ENCODE assay signal across 9 cellular contexts in genomic region chr21:41956926-41957729, GRCh38. TPM values are rescaled to one million over a fixed set of nuclear protein-coding genes. Genes with fewer than 3 reads are reported as not detected.
DNase-seq lines count a peak whose midpoint lies in the region; ATAC-seq, FAIRE-seq and TF ChIP-seq lines count a peak whose summit lies in the region.
"Had no signal": no experiment of that assay in that cellular context is flagged by ENCODE, and none has a peak within 500 bp of the region (broad histone marks: within the 10 kb centered on the region; RNA-seq: fewer than 3 reads in every experiment).

No MANE protein-coding gene starts in this region.

- peaks cover 42% of the 10 kb centered on the region for H3K4me1 ChIP-seq in A549

- peak overlapping the region; percentile 39 for H3K4me3 Mint-ChIP-seq in activated T-helper 1 cell treated with anti-CD3 and anti-CD28 coated beads, Interleukin-12 subunit alpha, Interleukin-12 subunit beta, Interleukin-2, Interleukin-4 antibody, amounts not matched to agents 30 ng/mL and 10 ng/mL and 1 ng/mL, durations not matched to agents 14 hours and 24 hours and 36 hours

- H3K9me3 Mint-ChIP-seq in activated T-helper 1 cell treated with anti-CD3 and anti-CD28 coated beads, Interleukin-12 subunit alpha, Interleukin-12 subunit beta, Interleukin-2, Interleukin-4 antibody, amounts not matched to agents 30 ng/mL and 10 ng/mL and 1 ng/mL, durations not matched to agents 14 hours and 24 hours and 36 hours: no peaks in the 10 kb centered on the region

- intact Hi-C loops in activated T-helper 1 cell treated with anti-CD3 and anti-CD28 coated beads, Interleukin-12 subunit alpha, Interleukin-12 subunit beta, Interleukin-2, Interleukin-4 antibody, amounts not matched to agents 30 ng/mL and 10 ng/mL and 1 ng/mL, durations not matched to agents 14 hours and 24 hours and 36 hours (cut with micrococcal nuclease): no loop called here

- CTCF ChIA-PET in A549 (lab: Yijun Ruan, JAX): interaction anchor here (1.0 to 2.3 kb wide), 7 partner anchors 9 to 151 kb away, joined by 3 to 6 read pairs (median 4); no protein-coding TSS in a partner anchor
- CTCF ChIA-PET in GM10248 (lab: Yijun Ruan, JAX): interaction anchor here (0.9 kb wide), 1 partner anchor 28 kb away, joined by 3 read pairs; no protein-coding TSS in a partner anchor

- no peak overlapping the region for H3K4me3 ChIP-seq in A549

- POLR2A ChIA-PET in A549 (lab: Yijun Ruan, JAX) (no interaction called here), GM10248 (lab: Yijun Ruan, JAX) (no interaction called here)

- peak; percentile 41 to 72; a peak in 3 of 6 replicates for ATAC-seq in A549
- no peak for ATAC-seq in GM21717 (IDR thresholded peaks at IDR 0.05; ENCODE audit: unreplicated experiment)

- no peak for FAIRE-seq in A549 (lab: Jason Lieb, UNC)
- no peak for FAIRE-seq in H54 (lab: Jason Lieb, UNC)
- FAIRE-seq in GM12892 (lab: Jason Lieb, UNC): no peak

- peak overlapping the region; percentile 78 to 85 for H3K27ac ChIP-seq in A549
- H3K27ac ChIP-seq: neutrophil had no signal

- peak in 1 of 2 experiments; percentile 55 for DNase-seq in A549 (ENCODE audit: low read depth in 1 of 2, low spot score in 1 of 2)
- peak; percentile 68 for DNase-seq in H54 (ENCODE audit: insufficient read length, low spot score)
- no peak for DNase-seq in activated T-helper 1 cell treated with anti-CD3 and anti-CD28 coated beads, Interleukin-12 subunit alpha, Interleukin-12 subunit beta, Interleukin-2, Interleukin-4 antibody, amounts not matched to agents 30 ng/mL and 10 ng/mL and 1 ng/mL, durations not matched to agents 14 hours and 24 hours and 36 hours (ENCODE audit: low spot score)
- peak; percentile 5 for DNase-seq in kidney glomerular epithelial cell (lab: John Stamatoyannopoulos, UW)
- no peak for DNase-seq in NOMO-1 treated with DMSO at 0.1 percent for 48 hours (lab: John Stamatoyannopoulos, UW; ENCODE audit: unreplicated experiment)
- DNase-seq in GM12892 (ENCODE audit: insufficient read length): no peak
- DNase-seq in GM10248 (ENCODE audit: extremely low spot score): no peak

- H3K27me3 Mint-ChIP-seq in activated T-helper 1 cell treated with anti-CD3 and anti-CD28 coated beads, Interleukin-12 subunit alpha, Interleukin-12 subunit beta, Interleukin-2, Interleukin-4 antibody, amounts not matched to agents 30 ng/mL and 10 ng/mL and 1 ng/mL, durations not matched to agents 14 hours and 24 hours and 36 hours (ENCODE audit: insufficient read depth): peaks cover 18% of the 10 kb centered on the region

- no peaks in the 10 kb centered on the region for H3K36me3 Mint-ChIP-seq in activated T-helper 1 cell treated with anti-CD3 and anti-CD28 coated beads, Interleukin-12 subunit alpha, Interleukin-12 subunit beta, Interleukin-2, Interleukin-4 antibody, amounts not matched to agents 30 ng/mL and 10 ng/mL and 1 ng/mL, durations not matched to agents 14 hours and 24 hours and 36 hours (ENCODE audit: low read depth)

- 80% methylated on average over 9 of the region's 9 CpGs for WGBS in A549 (ENCODE audit: missing lambda C conversion rate)

- peaks cover 6% of the 10 kb centered on the region for H3K4me1 Mint-ChIP-seq in activated T-helper 1 cell treated with anti-CD3 and anti-CD28 coated beads, Interleukin-12 subunit alpha, Interleukin-12 subunit beta, Interleukin-2, Interleukin-4 antibody, amounts not matched to agents 30 ng/mL and 10 ng/mL and 1 ng/mL, durations not matched to agents 14 hours and 24 hours and 36 hours (ENCODE audit: low read depth)

- H3K4me2 ChIP-seq in A549: peak overlapping the region; percentile 67

- no peaks in the 10 kb centered on the region for H3K9me3 ChIP-seq in A549
- H3K9me3 ChIP-seq: neutrophil had no signal

- no peak overlapping the region for H3K27ac Mint-ChIP-seq in activated T-helper 1 cell treated with anti-CD3 and anti-CD28 coated beads, Interleukin-12 subunit alpha, Interleukin-12 subunit beta, Interleukin-2, Interleukin-4 antibody, amounts not matched to agents 30 ng/mL and 10 ng/mL and 1 ng/mL, durations not matched to agents 14 hours and 24 hours and 36 hours

- TF ChIP-seq CTCF in A549 (IDR thresholded peaks at IDR 0.05) (no peak), GM10248 (IDR thresholded peaks at IDR 0.05; ENCODE audit: control extremely low read depth, extremely low read depth, low read depth, missing control alignments) (no peak)

- TF ChIP-seq POLR2A in A549 (IDR thresholded peaks at IDR 0.05; ENCODE audit: low read length) (no peak), H54 (IDR thresholded peaks at IDR 0.05; ENCODE audit: low read depth, low read length) (no peak), GM12892 (IDR thresholded peaks at IDR 0.05; ENCODE audit: low read depth, low read length) (no peak)

- no peak for TF ChIP-seq RAD21 in A549 (conservative IDR thresholded peaks at IDR 0.05 in 1 of 2, IDR thresholded peaks at IDR 0.05 in 1 of 2)

- TF ChIP-seq EP300 in A549 (IDR thresholded peaks at IDR 0.05): no peak

TF ChIP-seq in A549, 52 proteins besides CTCF, POLR2A, EP300 and RAD21 (continues in another document):
- TF ChIP-seq, protein P1, sequence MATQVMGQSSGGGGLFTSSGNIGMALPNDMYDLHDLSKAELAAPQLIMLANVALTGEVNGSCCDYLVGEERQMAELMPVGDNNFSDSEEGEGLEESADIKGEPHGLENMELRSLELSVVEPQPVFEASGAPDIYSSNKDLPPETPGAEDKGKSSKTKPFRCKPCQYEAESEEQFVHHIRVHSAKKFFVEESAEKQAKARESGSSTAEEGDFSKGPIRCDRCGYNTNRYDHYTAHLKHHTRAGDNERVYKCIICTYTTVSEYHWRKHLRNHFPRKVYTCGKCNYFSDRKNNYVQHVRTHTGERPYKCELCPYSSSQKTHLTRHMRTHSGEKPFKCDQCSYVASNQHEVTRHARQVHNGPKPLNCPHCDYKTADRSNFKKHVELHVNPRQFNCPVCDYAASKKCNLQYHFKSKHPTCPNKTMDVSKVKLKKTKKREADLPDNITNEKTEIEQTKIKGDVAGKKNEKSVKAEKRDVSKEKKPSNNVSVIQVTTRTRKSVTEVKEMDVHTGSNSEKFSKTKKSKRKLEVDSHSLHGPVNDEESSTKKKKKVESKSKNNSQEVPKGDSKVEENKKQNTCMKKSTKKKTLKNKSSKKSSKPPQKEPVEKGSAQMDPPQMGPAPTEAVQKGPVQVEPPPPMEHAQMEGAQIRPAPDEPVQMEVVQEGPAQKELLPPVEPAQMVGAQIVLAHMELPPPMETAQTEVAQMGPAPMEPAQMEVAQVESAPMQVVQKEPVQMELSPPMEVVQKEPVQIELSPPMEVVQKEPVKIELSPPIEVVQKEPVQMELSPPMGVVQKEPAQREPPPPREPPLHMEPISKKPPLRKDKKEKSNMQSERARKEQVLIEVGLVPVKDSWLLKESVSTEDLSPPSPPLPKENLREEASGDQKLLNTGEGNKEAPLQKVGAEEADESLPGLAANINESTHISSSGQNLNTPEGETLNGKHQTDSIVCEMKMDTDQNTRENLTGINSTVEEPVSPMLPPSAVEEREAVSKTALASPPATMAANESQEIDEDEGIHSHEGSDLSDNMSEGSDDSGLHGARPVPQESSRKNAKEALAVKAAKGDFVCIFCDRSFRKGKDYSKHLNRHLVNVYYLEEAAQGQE (IDR thresholded peaks at IDR 0.05): no peak
- TF ChIP-seq TP53 (CRISPR knock-in tag; IDR thresholded peaks at IDR 0.05) (no peak), RFX5 (IDR thresholded peaks at IDR 0.05) (no peak), MAFK (IDR thresholded peaks at IDR 0.05; ENCODE audit: partially characterized antibody) (peak; percentile 36), RNF2 (IDR thresholded peaks at IDR 0.05; ENCODE audit: borderline replicate concordance, low read depth) (no peak), NR3C1 (IDR thresholded peaks at IDR 0.05) (no peak), RARB (CRISPR knock-in tag; IDR thresholded peaks at IDR 0.05) (no peak), CBX2 (IDR thresholded peaks at IDR 0.05; ENCODE audit: borderline replicate concordance, low read depth) (no peak), SREBF2 (IDR thresholded peaks at IDR 0.05) (no peak), GATA3 (IDR thresholded peaks at IDR 0.05; ENCODE audit: borderline replicate concordance) (peak; percentile 77), CBX8 (IDR thresholded peaks at IDR 0.05) (no peak), CEBPB (IDR thresholded peaks at IDR 0.05) (no peak), FOXS1 (CRISPR knock-in tag; IDR thresholded peaks at IDR 0.05) (no peak), ZNF302 (CRISPR knock-in tag; IDR thresholded peaks at IDR 0.05) (no peak), PHF8 (IDR thresholded peaks at IDR 0.05; ENCODE audit: borderline replicate concordance, low read depth) (no peak), JUNB (IDR thresholded peaks at IDR 0.05) (no peak)
- TF ChIP-seq, protein P2, sequence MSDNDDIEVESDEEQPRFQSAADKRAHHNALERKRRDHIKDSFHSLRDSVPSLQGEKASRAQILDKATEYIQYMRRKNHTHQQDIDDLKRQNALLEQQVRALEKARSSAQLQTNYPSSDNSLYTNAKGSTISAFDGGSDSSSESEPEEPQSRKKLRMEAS (IDR thresholded peaks at IDR 0.05): peak; percentile 38; the same call in 1 of the 2 replicates

RNA-seq across cellular contexts. Expression of gene C2CD2, which starts 3.3 kb away (rescaled TPM):
- 13.5 and 17.4 TPM in 2 replicates for polyA plus RNA-seq in A549 (2011; rRNA removed)
- polyA plus RNA-seq in A549 (2012; cell fraction: cytosol; rRNA removed): 7.4 and 8.4 TPM in 2 replicates
- 11.6 and 13.8 TPM in 2 replicates for polyA plus RNA-seq in A549 (2012; cell fraction: nucleus; rRNA removed)
- 6.9 to 7.1 TPM (median 7.0 TPM) in 3 replicates for polyA plus RNA-seq in A549 (2017; fragmentation: RNase III; extraction: RNeasy Plus Mini Kit Qiagen cat#74134 plus additional on column Dnase treatment)
- polyA minus RNA-seq in A549 (2011; rRNA and poly(A)+ RNA removed): 39.0 and 49.5 TPM in 2 replicates
- total RNA-seq in activated T-helper 1 cell treated with anti-CD3 and anti-CD28 coated beads, Interleukin-12 subunit alpha, Interleukin-12 subunit beta, Interleukin-2, Interleukin-4 antibody, amounts not matched to agents 30 ng/mL and 10 ng/mL and 1 ng/mL, durations not matched to agents 14 hours and 24 hours and 36 hours: 9.5 and 10.2 TPM in 2 replicates
- polyA plus RNA-seq in GM12892 (2012; ENCODE audit: missing spikeins): 12.8 TPM

RNA-seq across cellular contexts. Expression of gene ZBTB21, which starts 53.0 kb away (rescaled TPM):
- 12.4 and 13.1 TPM in 2 replicates for polyA plus RNA-seq in A549 (2011; rRNA removed)
- polyA plus RNA-seq in A549 (2012; cell fraction: cytosol; rRNA removed): 2.9 and 3.1 TPM in 2 replicates
- polyA plus RNA-seq in A549 (2012; cell fraction: nucleus; rRNA removed): 1.7 and 2.3 TPM in 2 replicates
- 5.4 to 5.7 TPM (median 5.4 TPM) in 3 replicates for polyA plus RNA-seq in A549 (2017; fragmentation: RNase III; extraction: RNeasy Plus Mini Kit Qiagen cat#74134 plus additional on column Dnase treatment)
- 24.2 and 30.9 TPM in 2 replicates for polyA minus RNA-seq in A549 (2011; rRNA and poly(A)+ RNA removed)
- total RNA-seq in activated T-helper 1 cell treated with anti-CD3 and anti-CD28 coated beads, Interleukin-12 subunit alpha, Interleukin-12 subunit beta, Interleukin-2, Interleukin-4 antibody, amounts not matched to agents 30 ng/mL and 10 ng/mL and 1 ng/mL, durations not matched to agents 14 hours and 24 hours and 36 hours: 31.8 and 33.8 TPM in 2 replicates
- polyA plus RNA-seq in GM12892 (2012; ENCODE audit: missing spikeins): 9.0 TPM

Comparison
In these comparisons a context has a peak if more than half of its experiments do, and no peak if none do; other contexts are left out.
1. DNase-seq: peak in H54 (single experiment) and kidney glomerular epithelial cell (single experiment); none in activated T-helper 1 cell treated with anti-CD3 and anti-CD28 coated beads, Interleukin-12 subunit alpha, Interleukin-12 subunit beta, Interleukin-2, Interleukin-4 antibody, amounts not matched to agents 30 ng/mL and 10 ng/mL and 1 ng/mL, durations not matched to agents 14 hours and 24 hours and 36 hours (single experiment), NOMO-1 treated with DMSO at 0.1 percent for 48 hours (single experiment), GM12892 (single experiment) and GM10248 (single experiment).